Comparison of ENCODE assay signal across 20 cellular contexts in genomic region chr7:31767686-31768358, GRCh38.
DNase-seq lines count a peak whose midpoint lies in the region; TF ChIP-seq lines count a peak whose summit lies in the region.
"Had no signal": no experiment of that assay in that cellular context is flagged by ENCODE, and none has a peak within 500 bp of the region (broad histone marks: within the 10 kb centered on the region; RNA-seq: fewer than 3 reads in every experiment).

No MANE protein-coding gene starts in this region.

- DNase-seq in H7, result peak; percentile 68
- peak; percentile 83 for DNase-seq in NT2/D1 (ENCODE audit: low read depth, low spot score)
- peak; percentile 56 for DNase-seq in iPS DF 4.7 (ENCODE audit: extremely low read depth, low spot score)
- peak; percentile 38 for DNase-seq in neuronal stem cell (ENCODE audit: low spot score)
- no peak for DNase-seq in midbrain (lab: John Stamatoyannopoulos, UW)
- no peak for DNase-seq in cerebellar cortex (ENCODE audit: low spot score)
- DNase-seq in stomach, result no peak
- DNase-seq: DMS53, GF-D8, HFFc6, MM.1S, NCI-H1048, NCI-H1436, NCI-H187 treated with DMSO at 0.1 percent for 48 hours, NCI-H2107, NCI-H446 treated with DMSO at 0.1 percent for 48 hours, NCI-H526 treated with DMSO at 0.1 percent for 48 hours, SJCRH30 had no signal

- no peak for TF ChIP-seq CTCF in stomach (IDR thresholded peaks at IDR 0.05)

- H3K4me3 ChIP-seq in H7 (ENCODE audit: insufficient read depth, low read depth, low read length) (no peak overlapping the region), NT2/D1 (ENCODE audit: insufficient read length, low read depth) (no peak overlapping the region), neuronal stem cell (ENCODE audit: low read length in 2 of 2) (no peak overlapping the region), stomach (no peak overlapping the region)
- H3K4me3 ChIP-seq: A549, K562, SJCRH30 had no signal

- H3K36me3 ChIP-seq in H7 (replicated peaks; ENCODE audit: control insufficient read depth, insufficient read depth, low read length) (no peaks in the 10 kb centered on the region), NT2/D1 (ENCODE audit: insufficient read depth, insufficient read length, low read length) (no peaks in the 10 kb centered on the region), neuronal stem cell (replicated peaks in 1 of 2; ENCODE audit: control insufficient read depth in 2 of 2, insufficient read depth in 2 of 2, low read length in 2 of 2) (no peaks in the 10 kb centered on the region), stomach (no peaks in the 10 kb centered on the region)
- H3K36me3 ChIP-seq: SJCRH30 had no signal

- no peak overlapping the region for H2BK15ac ChIP-seq in neuronal stem cell (ENCODE audit: low read length)

- no peak for TF ChIP-seq EP300 in stomach (IDR thresholded peaks at IDR 0.05)

- H2AK5ac ChIP-seq in neuronal stem cell (ENCODE audit: low read depth, low read length), result no peak overlapping the region

- intact Hi-C loops in stomach (cut with DNase I; ENCODE audit: low total_unique reads), result no loop called here

- no peak overlapping the region for H3K9ac ChIP-seq in NT2/D1 (ENCODE audit: insufficient read length, low read depth)
- no peak overlapping the region for H3K9ac ChIP-seq in neuronal stem cell (ENCODE audit: low read depth, low read length, poor library complexity)

- no peak overlapping the region for H2AFZ ChIP-seq in neuronal stem cell (ENCODE audit: low read length)

- no peak overlapping the region for H2BK120ac ChIP-seq in neuronal stem cell (ENCODE audit: low read depth, low read length)

- H3K4me2 ChIP-seq in neuronal stem cell (ENCODE audit: insufficient read depth, low read length, poor library complexity, severe bottlenecking), result no peak overlapping the region
- H3K4me2 ChIP-seq: A549 had no signal

- no peak overlapping the region for H3K14ac ChIP-seq in neuronal stem cell (ENCODE audit: low read length)

- H4K8ac ChIP-seq in neuronal stem cell (ENCODE audit: low read depth, low read length), result no peak overlapping the region

- peaks cover 88% of the 10 kb centered on the region for H3K27me3 ChIP-seq in H7 (ENCODE audit: control insufficient read depth, insufficient read depth, low read length)
- peaks cover 88% of the 10 kb centered on the region for H3K27me3 ChIP-seq in NT2/D1 (ENCODE audit: insufficient read depth, insufficient read length)
- H3K27me3 ChIP-seq in neuronal stem cell (ENCODE audit: control insufficient read depth in 3 of 3, insufficient read depth in 3 of 3, low read depth in 1 of 3, low read length in 3 of 3), result no peaks in the 10 kb centered on the region
- no peaks in the 10 kb centered on the region for H3K27me3 ChIP-seq in stomach

- no peak overlapping the region for H3K23ac ChIP-seq in neuronal stem cell (ENCODE audit: low read depth, low read length, poor library complexity)

- H3K79me1 ChIP-seq in neuronal stem cell (ENCODE audit: low read depth, low read length), result no peaks in the 10 kb centered on the region

- peaks cover 8% of the 10 kb centered on the region; the same call in 1 of the 2 replicates for H3K9me3 ChIP-seq in NT2/D1 (ENCODE audit: insufficient read depth, low read length)
- no peaks in the 10 kb centered on the region for H3K9me3 ChIP-seq in neuronal stem cell (replicated peaks in 1 of 2; ENCODE audit: control insufficient read depth in 2 of 2, insufficient read depth in 1 of 2, low read depth in 1 of 2, low read length in 2 of 2)
- H3K9me3 ChIP-seq in stomach, result no peaks in the 10 kb centered on the region
- H3K9me3 ChIP-seq: A549, SJCRH30 had no signal

- no peak for TF ChIP-seq POLR2A in stomach (IDR thresholded peaks at IDR 0.05)

- H3K4me1 ChIP-seq in NT2/D1 (ENCODE audit: insufficient read depth, insufficient read length) (no peaks in the 10 kb centered on the region), neuronal stem cell (ENCODE audit: control insufficient read depth in 2 of 2, insufficient read depth in 1 of 2, low read depth in 1 of 2, low read length in 2 of 2) (peaks cover 0 to 3% of the 10 kb centered on the region in 2 donors), stomach (no peaks in the 10 kb centered on the region)
- H3K4me1 ChIP-seq: A549, SJCRH30 had no signal

- H3K4ac ChIP-seq in neuronal stem cell (ENCODE audit: low read length), result no peak overlapping the region

- no peak overlapping the region for H2BK5ac ChIP-seq in neuronal stem cell (ENCODE audit: low read length)

- H4K91ac ChIP-seq in neuronal stem cell (ENCODE audit: low read depth, low read length, poor library complexity), result no peak overlapping the region

- H3K27ac ChIP-seq in neuronal stem cell (replicated peaks; ENCODE audit: low read length) (peak overlapping the region; percentile 37), stomach (no peak overlapping the region)
- H3K27ac ChIP-seq: A549, SJCRH30 had no signal

- H2BK12ac ChIP-seq in neuronal stem cell (ENCODE audit: low read length), result no peak overlapping the region

- WGBS in neuronal stem cell (ENCODE audit: extremely low coverage in 2 of 2, insufficient read length in 2 of 2, insufficient replicate concordance in 1 of 2), 2 donors, result no CpG with 5 or more reads among the region's 4 CpGs
- WGBS in stomach, 5 donors, result 41 to 57% (median 52%) methylated on average over 4 of the region's 4 CpGs

- no peak overlapping the region for H3K18ac ChIP-seq in neuronal stem cell (ENCODE audit: low read length)

Comparison
In these comparisons a context has a peak if more than half of its experiments do, and no peak if none do; other contexts are left out.
1. DNase-seq: peak in H7 (single experiment), NT2/D1 (single experiment), iPS DF 4.7 (single experiment) and neuronal stem cell (single experiment); none in midbrain (single experiment), cerebellar cortex (single experiment) and stomach (single experiment).